8 cellular contexts compared by ENCODE assay signal in the genomic region with DNA sequence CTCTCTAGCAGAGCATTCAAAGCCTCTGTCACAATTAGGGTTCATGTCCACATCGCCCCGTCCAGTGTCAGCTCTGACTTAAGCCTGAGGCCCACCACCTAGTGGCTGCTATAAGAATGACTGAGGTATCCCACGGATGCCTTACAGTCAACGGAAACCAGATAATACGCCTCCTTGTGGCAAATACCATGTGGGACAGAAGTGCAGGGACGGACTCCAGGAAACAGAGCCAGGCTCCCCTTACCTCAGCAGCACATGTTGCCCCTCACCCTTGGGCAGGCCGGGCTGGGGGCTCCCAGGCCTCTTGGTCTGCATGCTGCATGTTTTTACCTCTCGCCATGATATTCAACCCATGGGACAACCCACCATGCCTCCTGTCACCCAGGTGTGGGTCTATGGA.
DNase-seq lines count a peak whose midpoint lies in the region; ATAC-seq and TF ChIP-seq lines count a peak whose summit lies in the region.

No MANE protein-coding gene starts in this region.

- H3K4me1 Mint-ChIP-seq in activated T-cell treated with anti-CD3 and anti-CD28 coated beads, Interleukin-2, amount 50 U/mL, for 72 hours (ENCODE audit: low read depth), result peaks cover 7% of the 10 kb centered on the region

- ATAC-seq in HG03196 (IDR thresholded peaks at IDR 0.05; ENCODE audit: unreplicated experiment) (peak; percentile 64), heart right ventricle (peak in 6 of 8 donors; percentile 17 to 45 (median 30))
- peak; percentile 79 to 85 for ATAC-seq in activated T-cell treated with anti-CD3 and anti-CD28 coated beads, Interleukin-2, amount 50 U/mL, for 72 hours (replicated peaks in 1 of 2)

- H3K79me2 ChIP-seq in smooth muscle cell (ENCODE audit: low read depth), result no peaks in the 10 kb centered on the region

- intact Hi-C loops in heart right ventricle (cut with DNase I), result loop anchor here in 4 of 10 donors (2.0 kb wide), 2 partner anchors 47 to 49 kb away; no protein-coding TSS in a partner anchor

- no peak overlapping the region for H3K4me2 ChIP-seq in smooth muscle cell

- H3K27me3 Mint-ChIP-seq in activated T-cell treated with anti-CD3 and anti-CD28 coated beads, Interleukin-2, amount 50 U/mL, for 72 hours (ENCODE audit: low read depth), result no peaks in the 10 kb centered on the region

- H3K4me3 Mint-ChIP-seq in activated T-cell treated with anti-CD3 and anti-CD28 coated beads, Interleukin-2, amount 50 U/mL, for 72 hours, result no peak overlapping the region

- no peak overlapping the region for H3K27ac Mint-ChIP-seq in activated T-cell treated with anti-CD3 and anti-CD28 coated beads, Interleukin-2, amount 50 U/mL, for 72 hours

- TF ChIP-seq CTCF in heart right ventricle (IDR thresholded peaks at IDR 0.05) (peak; percentile 24 to 70 (median 55)), smooth muscle cell (IDR thresholded peaks at IDR 0.05; ENCODE audit: borderline replicate concordance, insufficient read depth, poor library complexity, severe bottlenecking) (peak; percentile 82)

- H3K4me1 ChIP-seq in heart right ventricle (no peaks in the 10 kb centered on the region), smooth muscle cell (ENCODE audit: low read depth) (no peaks in the 10 kb centered on the region)

- H3K36me3 ChIP-seq in heart right ventricle (peaks cover 0 to 99% (median 0%) of the 10 kb centered on the region in 9 donors), smooth muscle cell (ENCODE audit: low read depth) (no peaks in the 10 kb centered on the region)

- H3K9me3 Mint-ChIP-seq in activated T-cell treated with anti-CD3 and anti-CD28 coated beads, Interleukin-2, amount 50 U/mL, for 72 hours, result no peaks in the 10 kb centered on the region

- H3K9ac ChIP-seq in smooth muscle cell (ENCODE audit: low read depth), result no peak overlapping the region

- DNase-seq in NCI-H2107 treated with DMSO at 0.1 percent for 48 hours (lab: John Stamatoyannopoulos, UW; ENCODE audit: unreplicated experiment), result peak; percentile 42
- no peak for DNase-seq in NCI-H2107 (lab: John Stamatoyannopoulos, UW)
- peak; percentile 73 for DNase-seq in NOMO-1 treated with DMSO at 0.1 percent for 48 hours (lab: John Stamatoyannopoulos, UW; ENCODE audit: unreplicated experiment)
- peak; percentile 51 to 61 for DNase-seq in activated T-cell treated with anti-CD3 and anti-CD28 coated beads, Interleukin-2, amount 50 U/mL, for 72 hours
- no peak for DNase-seq in heart right ventricle
- no peak for DNase-seq in smooth muscle cell (lab: John Stamatoyannopoulos, UW; ENCODE audit: unreplicated experiment)
- no peak for DNase-seq in NCI-H128 (lab: John Stamatoyannopoulos, UW; ENCODE audit: unreplicated experiment)

- no peaks in the 10 kb centered on the region for H3K9me3 ChIP-seq in heart right ventricle
- no peaks in the 10 kb centered on the region for H3K9me3 ChIP-seq in smooth muscle cell (replicated peaks; ENCODE audit: low read depth)

- WGBS in heart right ventricle, 2 donors, result 59% methylated on average over 8 of the region's 8 CpGs
- 18% methylated on average over 8 of the region's 8 CpGs for WGBS in smooth muscle cell (ENCODE audit: low lambda C conversion rate)

- H3K27ac ChIP-seq in heart right ventricle, result no peak overlapping the region
- H3K27ac ChIP-seq in smooth muscle cell (ENCODE audit: low read depth), result no peak overlapping the region

- no peaks in the 10 kb centered on the region for H3F3A ChIP-seq in smooth muscle cell (ENCODE audit: low read depth)

- no peaks in the 10 kb centered on the region for H4K20me1 ChIP-seq in smooth muscle cell (ENCODE audit: low read depth)

- H3K4me3 ChIP-seq in heart right ventricle (no peak overlapping the region), smooth muscle cell (no peak overlapping the region)

- H3K36me3 Mint-ChIP-seq in activated T-cell treated with anti-CD3 and anti-CD28 coated beads, Interleukin-2, amount 50 U/mL, for 72 hours (ENCODE audit: insufficient read depth in 2 of 2), result no peaks in the 10 kb centered on the region

- H2AFZ ChIP-seq in smooth muscle cell (ENCODE audit: low read depth), result no peak overlapping the region

- no peaks in the 10 kb centered on the region for H3K27me3 ChIP-seq in heart right ventricle
- no peaks in the 10 kb centered on the region for H3K27me3 ChIP-seq in smooth muscle cell (ENCODE audit: low read depth)

Comparison
In these comparisons a context has a peak if more than half of its experiments do, and no peak if none do; other contexts are left out.
1. DNase-seq: peak in NCI-H2107 treated with DMSO at 0.1 percent for 48 hours (single experiment), NOMO-1 treated with DMSO at 0.1 percent for 48 hours (single experiment) and activated T-cell treated with anti-CD3 and anti-CD28 coated beads, Interleukin-2, amount 50 U/mL, for 72 hours (2 of 2); none in NCI-H2107 (single experiment), heart right ventricle (0 of 2), smooth muscle cell (single experiment) and NCI-H128 (single experiment).
2. ATAC-seq: peak in every context shown above with its lines; median percentile 82 in activated T-cell treated with anti-CD3 and anti-CD28 coated beads, Interleukin-2, amount 50 U/mL, for 72 hours; 64 in HG03196; 30 in heart right ventricle.